1 cellular context compared by ENCODE assay signal in genomic region chr9:128276008-128276573, GRCh38.
A peak's percentile ranks its signal among the peaks of the same experiment; 100 is the strongest.
TF ChIP-seq lines count a peak whose summit lies in the region.

Gene SWI5 (plus strand): TSS chr9:128276276.

TF ChIP-seq in GM12878, 131 proteins besides CTCF, POLR2A, EP300 and RAD21 (continued from another document and continues in another):
- TF ChIP-seq, protein P1, sequence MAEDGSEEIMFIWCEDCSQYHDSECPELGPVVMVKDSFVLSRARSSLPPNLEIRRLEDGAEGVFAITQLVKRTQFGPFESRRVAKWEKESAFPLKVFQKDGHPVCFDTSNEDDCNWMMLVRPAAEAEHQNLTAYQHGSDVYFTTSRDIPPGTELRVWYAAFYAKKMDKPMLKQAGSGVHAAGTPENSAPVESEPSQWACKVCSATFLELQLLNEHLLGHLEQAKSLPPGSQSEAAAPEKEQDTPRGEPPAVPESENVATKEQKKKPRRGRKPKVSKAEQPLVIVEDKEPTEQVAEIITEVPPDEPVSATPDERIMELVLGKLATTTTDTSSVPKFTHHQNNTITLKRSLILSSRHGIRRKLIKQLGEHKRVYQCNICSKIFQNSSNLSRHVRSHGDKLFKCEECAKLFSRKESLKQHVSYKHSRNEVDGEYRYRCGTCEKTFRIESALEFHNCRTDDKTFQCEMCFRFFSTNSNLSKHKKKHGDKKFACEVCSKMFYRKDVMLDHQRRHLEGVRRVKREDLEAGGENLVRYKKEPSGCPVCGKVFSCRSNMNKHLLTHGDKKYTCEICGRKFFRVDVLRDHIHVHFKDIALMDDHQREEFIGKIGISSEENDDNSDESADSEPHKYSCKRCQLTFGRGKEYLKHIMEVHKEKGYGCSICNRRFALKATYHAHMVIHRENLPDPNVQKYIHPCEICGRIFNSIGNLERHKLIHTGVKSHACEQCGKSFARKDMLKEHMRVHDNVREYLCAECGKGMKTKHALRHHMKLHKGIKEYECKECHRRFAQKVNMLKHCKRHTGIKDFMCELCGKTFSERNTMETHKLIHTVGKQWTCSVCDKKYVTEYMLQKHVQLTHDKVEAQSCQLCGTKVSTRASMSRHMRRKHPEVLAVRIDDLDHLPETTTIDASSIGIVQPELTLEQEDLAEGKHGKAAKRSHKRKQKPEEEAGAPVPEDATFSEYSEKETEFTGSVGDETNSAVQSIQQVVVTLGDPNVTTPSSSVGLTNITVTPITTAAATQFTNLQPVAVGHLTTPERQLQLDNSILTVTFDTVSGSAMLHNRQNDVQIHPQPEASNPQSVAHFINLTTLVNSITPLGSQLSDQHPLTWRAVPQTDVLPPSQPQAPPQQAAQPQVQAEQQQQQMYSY (CRISPR knock-in tag; IDR thresholded peaks at IDR 0.05): no peak
- TF ChIP-seq PAX5 (IDR thresholded peaks at IDR 0.05; ENCODE audit: borderline replicate concordance, low read depth, low read length): no peak
- no peak for TF ChIP-seq NFXL1 (IDR thresholded peaks at IDR 0.05; ENCODE audit: borderline replicate concordance)
- TF ChIP-seq, protein P2, sequence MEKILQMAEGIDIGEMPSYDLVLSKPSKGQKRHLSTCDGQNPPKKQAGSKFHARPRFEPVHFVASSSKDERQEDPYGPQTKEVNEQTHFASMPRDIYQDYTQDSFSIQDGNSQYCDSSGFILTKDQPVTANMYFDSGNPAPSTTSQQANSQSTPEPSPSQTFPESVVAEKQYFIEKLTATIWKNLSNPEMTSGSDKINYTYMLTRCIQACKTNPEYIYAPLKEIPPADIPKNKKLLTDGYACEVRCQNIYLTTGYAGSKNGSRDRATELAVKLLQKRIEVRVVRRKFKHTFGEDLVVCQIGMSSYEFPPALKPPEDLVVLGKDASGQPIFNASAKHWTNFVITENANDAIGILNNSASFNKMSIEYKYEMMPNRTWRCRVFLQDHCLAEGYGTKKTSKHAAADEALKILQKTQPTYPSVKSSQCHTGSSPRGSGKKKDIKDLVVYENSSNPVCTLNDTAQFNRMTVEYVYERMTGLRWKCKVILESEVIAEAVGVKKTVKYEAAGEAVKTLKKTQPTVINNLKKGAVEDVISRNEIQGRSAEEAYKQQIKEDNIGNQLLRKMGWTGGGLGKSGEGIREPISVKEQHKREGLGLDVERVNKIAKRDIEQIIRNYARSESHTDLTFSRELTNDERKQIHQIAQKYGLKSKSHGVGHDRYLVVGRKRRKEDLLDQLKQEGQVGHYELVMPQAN (conservative IDR thresholded peaks at IDR 0.05): peak; percentile 59
- peak; percentile 64; the same call in 1 of the 2 replicates for TF ChIP-seq RFX5 (IDR thresholded peaks at IDR 0.05; ENCODE audit: low read depth, low read length)
- TF ChIP-seq HDAC2 (IDR thresholded peaks at IDR 0.05): no peak
- TF ChIP-seq EGR1 (IDR thresholded peaks at IDR 0.05; ENCODE audit: borderline replicate concordance in 1 of 2, low read depth in 2 of 2, low read length in 2 of 2): no peak
- TF ChIP-seq BCL11A (IDR thresholded peaks at IDR 0.05; ENCODE audit: low read depth, low read length): no peak
- TF ChIP-seq, protein P3, sequence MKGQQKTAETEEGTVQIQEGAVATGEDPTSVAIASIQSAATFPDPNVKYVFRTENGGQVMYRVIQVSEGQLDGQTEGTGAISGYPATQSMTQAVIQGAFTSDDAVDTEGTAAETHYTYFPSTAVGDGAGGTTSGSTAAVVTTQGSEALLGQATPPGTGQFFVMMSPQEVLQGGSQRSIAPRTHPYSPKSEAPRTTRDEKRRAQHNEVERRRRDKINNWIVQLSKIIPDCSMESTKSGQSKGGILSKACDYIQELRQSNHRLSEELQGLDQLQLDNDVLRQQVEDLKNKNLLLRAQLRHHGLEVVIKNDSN (IDR thresholded peaks at IDR 0.05; ENCODE audit: borderline replicate concordance, extremely low read length, insufficient read depth, low read depth, low read length): peak; percentile 23
- TF ChIP-seq NR2C1 (IDR thresholded peaks at IDR 0.05): peak; percentile 89
- TF ChIP-seq TCF7 (IDR thresholded peaks at IDR 0.05; ENCODE audit: borderline replicate concordance): no peak
- TF ChIP-seq MEF2B (IDR thresholded peaks at IDR 0.05; ENCODE audit: partially characterized antibody, poor library complexity, severe bottlenecking): no peak
- TF ChIP-seq EZH2 (IDR thresholded peaks at IDR 0.05; ENCODE audit: borderline replicate concordance, control insufficient read depth, low read depth, low read length): no peak
- TF ChIP-seq PAX8 (IDR thresholded peaks at IDR 0.05): no peak
- no peak; the same call in 1 of the 2 replicates for TF ChIP-seq HCFC1 (IDR thresholded peaks at IDR 0.05; ENCODE audit: low read length)
- TF ChIP-seq E2F8 (IDR thresholded peaks at IDR 0.05; ENCODE audit: low read depth, partially characterized antibody): no peak
- no peak for TF ChIP-seq CBX5 (IDR thresholded peaks at IDR 0.05; ENCODE audit: low read depth)
- TF ChIP-seq SUZ12 (IDR thresholded peaks at IDR 0.05; ENCODE audit: unreplicated experiment): no peak
- no peak for TF ChIP-seq MEF2A (IDR thresholded peaks at IDR 0.05; ENCODE audit: insufficient read depth, low read depth, low read length)
- TF ChIP-seq ZNF274 (IDR thresholded peaks at IDR 0.05; ENCODE audit: insufficient read depth, insufficient read length): no peak
- no peak for TF ChIP-seq REST (IDR thresholded peaks at IDR 0.05; ENCODE audit: low read depth, low read length)
- TF ChIP-seq HDAC6 (IDR thresholded peaks at IDR 0.05; ENCODE audit: unreplicated experiment): peak; percentile 80
- no peak for TF ChIP-seq CBX3 (IDR thresholded peaks at IDR 0.05; ENCODE audit: borderline replicate concordance, low read depth)
- TF ChIP-seq BMI1 (IDR thresholded peaks at IDR 0.05; ENCODE audit: borderline replicate concordance): no peak; the same call in 1 of the 2 replicates
- peak; percentile 77 for TF ChIP-seq CBFB (IDR thresholded peaks at IDR 0.05; ENCODE audit: low read depth)
- TF ChIP-seq E4F1 (IDR thresholded peaks at IDR 0.05; ENCODE audit: borderline replicate concordance, partially characterized antibody): peak; percentile 48
- no peak for TF ChIP-seq ASH2L (IDR thresholded peaks at IDR 0.05; ENCODE audit: borderline replicate concordance, low read depth)
- TF ChIP-seq JUNB (IDR thresholded peaks at IDR 0.05): no peak
- TF ChIP-seq POLR2AphosphoS5 (IDR thresholded peaks at IDR 0.05; ENCODE audit: low read length): peak; percentile 98
- peak; percentile 65 for TF ChIP-seq KLF5 (IDR thresholded peaks at IDR 0.05; ENCODE audit: partially characterized antibody)
- TF ChIP-seq USF2 (IDR thresholded peaks at IDR 0.05; ENCODE audit: borderline replicate concordance, low read depth, low read length): peak; percentile 48; the same call in 1 of the 2 replicates
- TF ChIP-seq GABPA (IDR thresholded peaks at IDR 0.05; ENCODE audit: low read depth): no peak
- TF ChIP-seq CEBPB (IDR thresholded peaks at IDR 0.05; ENCODE audit: borderline replicate concordance in 1 of 2, low read depth in 2 of 2, low read length in 2 of 2): no peak
- no peak for TF ChIP-seq KDM1A (IDR thresholded peaks at IDR 0.05; ENCODE audit: borderline replicate concordance)
- peak; percentile 78 for TF ChIP-seq NRF1 (conservative IDR thresholded peaks at IDR 0.05; ENCODE audit: low read depth, low read length)
- no peak for TF ChIP-seq SUPT20H (IDR thresholded peaks at IDR 0.05; ENCODE audit: borderline replicate concordance, control insufficient read depth, low read depth, low read length)
- TF ChIP-seq TBL1XR1 (IDR thresholded peaks at IDR 0.05; ENCODE audit: low read depth, low read length): no peak; the same call in 1 of the 2 replicates
- TF ChIP-seq RUNX3 (IDR thresholded peaks at IDR 0.05; ENCODE audit: low read length): no peak
- no peak for TF ChIP-seq CHD4 (IDR thresholded peaks at IDR 0.05)
- TF ChIP-seq ZBTB40 (IDR thresholded peaks at IDR 0.05; ENCODE audit: borderline replicate concordance): peak; percentile 50; the same call in 1 of the 2 replicates
- no peak for TF ChIP-seq CHD1 (IDR thresholded peaks at IDR 0.05; ENCODE audit: low read depth, low read length)
- TF ChIP-seq ZNF384 (IDR thresholded peaks at IDR 0.05; ENCODE audit: borderline replicate concordance, low read depth, low read length): no peak
